ENCODE assay signal across 15 cellular contexts in genomic region chr19:40254714-40255418, GRCh38. TPM values are rescaled to one million over a fixed set of nuclear protein-coding genes. Genes with fewer than 3 reads are reported as not detected.
DNase-seq lines count a peak whose midpoint lies in the region; ATAC-seq, FAIRE-seq and TF ChIP-seq lines count a peak whose summit lies in the region.
"Had no signal": no experiment of that assay in that cellular context is flagged by ENCODE, and none has a peak within 500 bp of the region (broad histone marks: within the 10 kb centered on the region; RNA-seq: fewer than 3 reads in every experiment).

No MANE protein-coding gene starts in this region.

- no peak for DNase-seq in stimulated activated naive CD8-positive, alpha-beta T cell treated with anti-CD3 and anti-CD28 coated beads, Interleukin-15, amount 100 ng/mL, for 72 hours
- no peak for DNase-seq in stimulated activated naive CD8-positive, alpha-beta T cell treated with anti-CD3 and anti-CD28 coated beads, Interleukin-15, Interleukin-2, amounts not matched to agents 100 U/mL and 50 U/mL, for 24 hours
- DNase-seq in kidney = peak; percentile 54
- DNase-seq in gastrocnemius medialis = no peak
- DNase-seq in ovary = no peak
- DNase-seq in activated naive CD4-positive, alpha-beta T cell treated with Interleukin-2 at 50 U/mL for 16 hours = no peak
- DNase-seq: CD8-positive, alpha-beta T cell; HCEC 1CT; MV-4-11; NCI-H1417 treated with DMSO at 0.1 percent for 48 hours; NCI-H2029; NCI-H526 treated with DMSO at 0.1 percent for 48 hours; PC-3 had no signal

- H3K9ac ChIP-seq in kidney (ENCODE audit: low read length in 2 of 2) = no peak overlapping the region

- H3K4me3 ChIP-seq in kidney (ENCODE audit: low read length in 2 of 2) (no peak overlapping the region), gastrocnemius medialis (no peak overlapping the region), ovary (no peak overlapping the region)

- in situ Hi-C loops in gastrocnemius medialis (cut with MboI; ENCODE audit: low sequenced_read_pairs in 4 of 4) = no loop called here

- no peak overlapping the region for H3K4me3 Mint-ChIP-seq in stimulated activated naive CD8-positive, alpha-beta T cell treated with anti-CD3 and anti-CD28 coated beads, Interleukin-15, amount 100 ng/mL, for 72 hours
- H3K4me3 Mint-ChIP-seq: CD8-positive, alpha-beta T cell had no signal

- H3K9me3 ChIP-seq in kidney (ENCODE audit: control insufficient read depth in 1 of 2, low read length in 2 of 2) (no peaks in the 10 kb centered on the region), gastrocnemius medialis (no peaks in the 10 kb centered on the region), ovary (no peaks in the 10 kb centered on the region)

- no peak for TF ChIP-seq EP300 in ovary (IDR thresholded peaks at IDR 0.05)

- H3K27me3 ChIP-seq in gastrocnemius medialis = no peaks in the 10 kb centered on the region
- H3K27me3 ChIP-seq in ovary = no peaks in the 10 kb centered on the region

- ATAC-seq in stimulated activated naive CD8-positive, alpha-beta T cell treated with anti-CD3 and anti-CD28 coated beads, Interleukin-15, amount 100 ng/mL, for 72 hours = no peak
- ATAC-seq in stimulated activated naive CD8-positive, alpha-beta T cell treated with anti-CD3 and anti-CD28 coated beads, Interleukin-15, Interleukin-2, amounts not matched to agents 100 U/mL and 50 U/mL, for 24 hours = no peak
- ATAC-seq in gastrocnemius medialis = no peak
- ATAC-seq in HG03159 (IDR thresholded peaks at IDR 0.05; ENCODE audit: unreplicated experiment) = no peak
- ATAC-seq: CD8-positive, alpha-beta T cell; PC-3 had no signal

- intact Hi-C loops in kidney (cut with DNase I) (no loop called here), gastrocnemius medialis (cut with DNase I; ENCODE audit: low total_unique reads) (no loop called here), ovary (cut with DNase I) (no loop called here)

- peak overlapping the region; percentile 14 to 69 for H3K27ac Mint-ChIP-seq in stimulated activated naive CD8-positive, alpha-beta T cell treated with anti-CD3 and anti-CD28 coated beads, Interleukin-15, amount 100 ng/mL, for 72 hours
- H3K27ac Mint-ChIP-seq: CD8-positive, alpha-beta T cell had no signal

- peaks cover 9 to 22% of the 10 kb centered on the region in 2 donors for H3K36me3 ChIP-seq in kidney (ENCODE audit: control insufficient read depth in 1 of 2, insufficient read depth in 2 of 2, low read length in 2 of 2)
- H3K36me3 ChIP-seq in gastrocnemius medialis = peaks cover 0 to 32% of the 10 kb centered on the region in 2 donors
- no peaks in the 10 kb centered on the region for H3K36me3 ChIP-seq in ovary

- TF ChIP-seq POLR2A in gastrocnemius medialis (IDR thresholded peaks at IDR 0.05) (no peak), ovary (IDR thresholded peaks at IDR 0.05) (no peak)

- WGBS in ovary, 3 donors = 94 to 95% (median 95%) methylated on average over 16 of the region's 16 CpGs

- TF ChIP-seq CTCF in kidney (IDR thresholded peaks at IDR 0.05; ENCODE audit: borderline replicate concordance, extremely low read depth, insufficient read depth) = no peak
- no peak for TF ChIP-seq CTCF in gastrocnemius medialis (IDR thresholded peaks at IDR 0.05 in 4 of 5, conservative IDR thresholded peaks at IDR 0.05 in 1 of 5)
- no peak for TF ChIP-seq CTCF in ovary (IDR thresholded peaks at IDR 0.05)

- no peaks in the 10 kb centered on the region for H3K27me3 Mint-ChIP-seq in stimulated activated naive CD8-positive, alpha-beta T cell treated with anti-CD3 and anti-CD28 coated beads, Interleukin-15, amount 100 ng/mL, for 72 hours

- H3K4me1 Mint-ChIP-seq in stimulated activated naive CD8-positive, alpha-beta T cell treated with anti-CD3 and anti-CD28 coated beads, Interleukin-15, amount 100 ng/mL, for 72 hours = peaks cover 21% of the 10 kb centered on the region

- H3K27ac ChIP-seq in kidney (ENCODE audit: low read depth in 2 of 2, low read length in 2 of 2) = peak overlapping the region in 1 of 2 donors; percentile 86
- peak overlapping the region; percentile 88 to 95 (median 94) for H3K27ac ChIP-seq in gastrocnemius medialis
- no peak overlapping the region for H3K27ac ChIP-seq in ovary

- H3K4me1 ChIP-seq in kidney (ENCODE audit: control insufficient read depth in 1 of 2, insufficient read depth in 1 of 2, low read depth in 1 of 2, low read length in 2 of 2) = peaks cover 9 to 16% of the 10 kb centered on the region in 2 donors
- peaks cover 23 to 50% of the 10 kb centered on the region in 2 donors for H3K4me1 ChIP-seq in gastrocnemius medialis
- H3K4me1 ChIP-seq in ovary (ENCODE audit: insufficient read depth) = no peaks in the 10 kb centered on the region

- no peaks in the 10 kb centered on the region for H3K9me3 Mint-ChIP-seq in stimulated activated naive CD8-positive, alpha-beta T cell treated with anti-CD3 and anti-CD28 coated beads, Interleukin-15, amount 100 ng/mL, for 72 hours
- H3K9me3 Mint-ChIP-seq: CD8-positive, alpha-beta T cell had no signal

- no peak for FAIRE-seq in kidney (lab: Jason Lieb, UNC)
- FAIRE-seq: HTR-8/SVneo had no signal

RNA-seq across cellular contexts. Expression of gene CCNP, which starts 28.4 kb away (rescaled TPM):
- total RNA-seq in kidney (1.2 TPM), gastrocnemius medialis (not detected), ovary (under 1 TPM; 0.35 to 0.83 (median 0.43) TPM)
- polyA plus RNA-seq in kidney (ENCODE audit: insufficient read depth, low read depth, low replicate concordance) (2.1 TPM), ovary (under 1 TPM; 0.17 to 0.22 TPM)
- total RNA-seq: PC-3 had no signal

RNA-seq across cellular contexts. Expression of gene AKT2, which starts 30.3 kb away (rescaled TPM):
- total RNA-seq in kidney = 154 TPM
- 75.0 TPM for polyA plus RNA-seq in kidney (ENCODE audit: insufficient read depth, low read depth, low replicate concordance)
- 100 to 1,000 TPM in 2 of 4 donors, 10 to 100 TPM in 2; 88.0 to 387 (median 102) TPM for total RNA-seq in gastrocnemius medialis
- total RNA-seq in ovary = 100 to 1,000 TPM in 5 of 7 donors, 10 to 100 TPM in 2; 78.4 to 160 (median 141) TPM
- 10 to 100 TPM; 81.2 to 82.0 TPM for polyA plus RNA-seq in ovary

RNA-seq across cellular contexts. Expression of gene TTC9B, which starts 36.7 kb away (rescaled TPM):
- total RNA-seq in kidney (not detected), gastrocnemius medialis (not detected), ovary (not detected)
- polyA plus RNA-seq in kidney (ENCODE audit: insufficient read depth, low read depth, low replicate concordance) (not detected), ovary (not detected)
- total RNA-seq: CD8-positive, alpha-beta T cell had no signal

Comparison
In these comparisons a context has a peak if more than half of its experiments do, and no peak if none do; other contexts are left out.
1. H3K27ac ChIP-seq: peak in gastrocnemius medialis (4 of 4); none in ovary (0 of 2).